Comparison of ENCODE assay signal across 17 cellular contexts in the genomic region with DNA sequence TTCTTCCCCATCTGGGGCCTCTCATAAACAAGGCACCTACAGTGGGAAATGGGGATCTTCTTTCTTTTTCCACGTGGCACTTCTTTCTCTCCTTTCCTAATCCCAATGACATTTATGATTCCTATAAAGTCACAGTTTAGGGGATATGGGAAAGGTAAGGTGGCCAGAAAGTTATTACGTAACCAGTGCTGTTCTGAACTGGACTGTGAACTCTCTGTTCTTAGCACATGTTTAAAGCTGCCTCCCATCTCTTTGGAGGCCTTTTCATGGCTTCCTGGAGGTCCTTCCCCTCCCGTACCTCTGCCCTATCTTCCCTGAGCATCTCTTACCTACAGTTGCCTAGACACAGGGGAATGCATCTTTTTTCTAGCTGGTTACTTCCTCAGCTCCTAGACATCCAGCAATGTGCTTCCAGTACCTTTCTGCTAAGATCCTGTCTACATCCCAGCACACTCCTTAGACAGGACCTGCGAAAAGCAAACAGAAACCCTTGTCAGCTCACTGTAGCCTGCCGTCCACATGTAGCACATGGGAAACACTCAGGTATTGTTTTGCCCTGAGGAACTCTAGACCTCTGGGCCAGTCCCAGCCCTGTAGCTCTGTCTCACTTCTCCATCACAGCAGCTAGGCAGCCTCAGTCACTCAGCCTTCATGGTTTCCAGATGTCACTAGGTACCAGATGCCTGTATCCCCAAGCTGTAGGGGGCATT.
"Had no signal": no experiment of that assay in that cellular context is flagged by ENCODE, and none has a peak within 500 bp of the region (broad histone marks: within the 10 kb centered on the region; RNA-seq: fewer than 3 reads in every experiment).

No MANE protein-coding gene starts in this region.

- H3K4me1 Mint-ChIP-seq: WTC11 had no signal

- H3K9me3 Mint-ChIP-seq: activated CD8-positive, alpha-beta T cell treated with anti-CD3 and anti-CD28 coated beads for 36 hours; activated naive CD4-positive, alpha-beta T cell treated with anti-CD3 and anti-CD28 coated beads, Interleukin-2, amount 50 U/mL, for 72 hours; stimulated activated naive CD8-positive, alpha-beta T cell treated with anti-CD3 and anti-CD28 coated beads, Interleukin-15, Interleukin-2, amounts not matched to agents 100 ng/mL and 50 ng/mL, for 24 hours had no signal

- H3K36me3 ChIP-seq: esophagus squamous epithelium, thoracic aorta had no signal

- ATAC-seq: activated CD8-positive, alpha-beta T cell treated with anti-CD3 and anti-CD28 coated beads for 36 hours; activated naive CD4-positive, alpha-beta T cell treated with anti-CD3 and anti-CD28 coated beads, Interleukin-2, amount 50 U/mL, for 72 hours; body of pancreas; WTC11 had no signal

- H3K27ac ChIP-seq: body of pancreas, coronary artery, thoracic aorta had no signal

- H3K4me3 Mint-ChIP-seq: activated CD8-positive, alpha-beta T cell treated with anti-CD3 and anti-CD28 coated beads for 36 hours; stimulated activated naive CD8-positive, alpha-beta T cell treated with anti-CD3 and anti-CD28 coated beads, Interleukin-15, Interleukin-2, amounts not matched to agents 100 ng/mL and 50 ng/mL, for 24 hours; WTC11 had no signal

- H3K9me3 ChIP-seq: body of pancreas, esophagus squamous epithelium, thoracic aorta had no signal

- DNase-seq: activated CD4-positive, alpha-beta T cell treated with anti-CD3 and anti-CD28 coated beads for 4 hours; activated CD8-positive, alpha-beta T cell treated with anti-CD3 and anti-CD28 coated beads for 36 hours; activated effector memory CD4-positive, alpha-beta T cell treated with anti-CD3 and anti-CD28 coated beads, Interleukin-2, amount 50 U/mL, for 16 hours; activated T-cell treated with anti-CD3 and anti-CD28 coated beads, Interleukin-2, amount 50 U/mL, for 48 hours; body of pancreas; central memory CD4-positive, alpha-beta T cell; esophagus squamous epithelium; hippocampal formation; kidney; mesendoderm; stimulated activated CD4-positive, alpha-beta T cell treated with anti-CD3 and anti-CD28 coated beads, Interleukin-15, amount 100 ng/mL, for 24 hours; stimulated activated CD4-positive, alpha-beta T cell treated with anti-CD3 and anti-CD28 coated beads, Interleukin-4, amount 100 ng/mL, for 24 hours had no signal

- H3K27ac Mint-ChIP-seq: activated CD8-positive, alpha-beta T cell treated with anti-CD3 and anti-CD28 coated beads for 36 hours; activated naive CD4-positive, alpha-beta T cell treated with anti-CD3 and anti-CD28 coated beads, Interleukin-2, amount 50 U/mL, for 72 hours; stimulated activated naive CD8-positive, alpha-beta T cell treated with anti-CD3 and anti-CD28 coated beads, Interleukin-15, Interleukin-2, amounts not matched to agents 100 ng/mL and 50 ng/mL, for 24 hours; WTC11 had no signal

- H3K36me3 Mint-ChIP-seq: activated naive CD4-positive, alpha-beta T cell treated with anti-CD3 and anti-CD28 coated beads, Interleukin-2, amount 50 U/mL, for 72 hours; WTC11 had no signal

- H3K27me3 ChIP-seq: body of pancreas had no signal

- H3K4me3 ChIP-seq: body of pancreas, coronary artery, esophagus squamous epithelium, thoracic aorta had no signal
